Comparison of ENCODE assay signal across 8 cellular contexts in the genomic region with DNA sequence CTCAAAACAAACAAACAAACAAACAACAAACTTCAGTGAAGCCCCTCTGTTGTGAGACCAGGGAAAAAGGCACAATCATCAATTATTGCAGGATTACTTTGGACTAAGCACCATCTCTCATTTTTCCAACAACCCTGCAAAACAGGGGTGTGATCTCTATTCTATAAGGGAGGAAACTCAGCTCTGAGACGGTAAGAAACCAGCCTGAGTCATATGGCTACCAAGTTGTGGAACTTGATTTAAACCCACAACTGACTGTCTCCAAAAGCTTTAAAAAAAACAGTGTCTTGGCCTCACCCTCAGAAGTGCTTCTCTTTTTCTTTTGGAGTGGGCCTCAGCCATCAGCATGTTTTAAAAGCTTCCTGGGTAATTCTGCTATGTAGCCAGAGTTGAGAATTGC. TPM values are rescaled to one million over a fixed set of nuclear protein-coding genes. Genes with fewer than 3 reads are reported as not detected.
DNase-seq lines count a peak whose midpoint lies in the region; ATAC-seq and TF ChIP-seq lines count a peak whose summit lies in the region.

No MANE protein-coding gene starts in this region.

- H3K4me3 ChIP-seq in choroid plexus epithelial cell (ENCODE audit: low read depth, low read length) (no peak overlapping the region), colonic mucosa (no peak overlapping the region)

- TF ChIP-seq CTCF in choroid plexus epithelial cell (conservative IDR thresholded peaks at IDR 0.05; ENCODE audit: low read depth, low read length) (no peak), colonic mucosa (IDR thresholded peaks at IDR 0.05) (no peak)

- no peak overlapping the region for H3K27ac ChIP-seq in colonic mucosa

- ATAC-seq in GM19438 (IDR thresholded peaks at IDR 0.05; ENCODE audit: low read depth, unreplicated experiment) (peak; percentile 78), HG03460 (IDR thresholded peaks at IDR 0.05; ENCODE audit: unreplicated experiment) (peak; percentile 73)

- no peaks in the 10 kb centered on the region for H3K9me3 ChIP-seq in colonic mucosa

- intact Hi-C loops in colonic mucosa (cut with DNase I) = no loop called here

- no peak overlapping the region for H3K9ac ChIP-seq in colonic mucosa (ENCODE audit: low read depth in 2 of 2, low read length in 2 of 2)

- DNase-seq in Ammon's horn (ENCODE audit: low spot score) (peak; percentile 52), choroid plexus epithelial cell (ENCODE audit: low read depth) (peak; percentile 30), stromal cell of bone marrow (ENCODE audit: low read depth) (peak; percentile 57), NCI-H446 treated with DMSO at 0.1 percent for 48 hours (lab: John Stamatoyannopoulos, UW) (no peak), colonic mucosa (no peak)
- no peak for DNase-seq in stimulated activated CD4-positive, alpha-beta T cell treated with anti-CD3 and anti-CD28 coated beads, Interleukin-12 subunit alpha, Interleukin-12 subunit beta, amount 100 ng/mL, for 4 hours

- H3K27me3 ChIP-seq in colonic mucosa = no peaks in the 10 kb centered on the region

- no peaks in the 10 kb centered on the region for H3K4me1 ChIP-seq in colonic mucosa

- H3K36me3 ChIP-seq in colonic mucosa = no peaks in the 10 kb centered on the region

RNA-seq across cellular contexts. Expression of gene RIN3, which starts 49.8 kb away (rescaled TPM):
- 10 to 100 TPM; 18.4 to 23.2 TPM for total RNA-seq in colonic mucosa

Comparison
In these comparisons a context has a peak if more than half of its experiments do, and no peak if none do; other contexts are left out.
1. DNase-seq: peak in Ammon's horn (single experiment), choroid plexus epithelial cell (single experiment) and stromal cell of bone marrow (single experiment); none in NCI-H446 treated with DMSO at 0.1 percent for 48 hours (single experiment), colonic mucosa (single experiment) and stimulated activated CD4-positive, alpha-beta T cell treated with anti-CD3 and anti-CD28 coated beads, Interleukin-12 subunit alpha, Interleukin-12 subunit beta, amount 100 ng/mL, for 4 hours (single experiment).